16 cellular contexts compared by ENCODE assay signal in genomic region chr2:205768815-205769493, GRCh38.
DNase-seq lines count a peak whose midpoint lies in the region; ATAC-seq and TF ChIP-seq lines count a peak whose summit lies in the region.
"Had no signal": no experiment of that assay in that cellular context is flagged by ENCODE, and none has a peak within 500 bp of the region (broad histone marks: within the 10 kb centered on the region; RNA-seq: fewer than 3 reads in every experiment).

No MANE protein-coding gene starts in this region.

- H3K9me2 ChIP-seq in HCT116 (ENCODE audit: insufficient read depth): no peaks in the 10 kb centered on the region

- H3K9ac ChIP-seq in HCT116 (ENCODE audit: low read length): no peak overlapping the region

- H4K20me1 ChIP-seq in HCT116 (ENCODE audit: insufficient read depth): no peaks in the 10 kb centered on the region

- RAD21 ChIA-PET in HCT116 (lab: Charles Lee; ENCODE audit: low non-redundant PET in 1 of 2, low total read pairs in 2 of 2, uncharacterized antibody in 2 of 2, unreplicated experiment in 2 of 2): no interaction called here

- H3K4me2 ChIP-seq in HCT116 (ENCODE audit: low read length): peak overlapping the region; percentile 37; the same call in 1 of the 2 replicates

- no peaks in the 10 kb centered on the region for H3K9me3 ChIP-seq in HCT116 (ENCODE audit: control insufficient read depth in 1 of 2, insufficient read depth in 1 of 2, low read depth in 1 of 2, low read length in 2 of 2)
- H3K9me3 ChIP-seq in adrenal gland (replicated peaks in 1 of 3): no peaks in the 10 kb centered on the region

- H3K4me3 ChIP-seq in HCT116 (replicated peaks in 1 of 2; ENCODE audit: low read depth in 1 of 2, low read length in 2 of 2): no peak overlapping the region
- no peak overlapping the region for H3K4me3 ChIP-seq in skeletal muscle cell (ENCODE audit: low read depth, low read length)
- no peak overlapping the region for H3K4me3 ChIP-seq in adrenal gland

- TF ChIP-seq CTCF in HCT116 (IDR thresholded peaks at IDR 0.05 in 2 of 3, conservative IDR thresholded peaks at IDR 0.05 in 1 of 3; ENCODE audit: borderline replicate concordance in 1 of 3, insufficient read depth in 1 of 3, low read depth in 2 of 3, low read length in 2 of 3) (no peak), foreskin keratinocyte (conservative IDR thresholded peaks at IDR 0.05) (no peak), adrenal gland (IDR thresholded peaks at IDR 0.05) (no peak)

- TF ChIP-seq POLR2A in HCT116 (IDR thresholded peaks at IDR 0.05; ENCODE audit: borderline replicate concordance, extremely low read depth, insufficient read depth, insufficient read length): no peak
- TF ChIP-seq POLR2A in adrenal gland (IDR thresholded peaks at IDR 0.05): no peak

- H3K4me1 ChIP-seq in HCT116 (ENCODE audit: control insufficient read depth in 1 of 2, insufficient read depth in 2 of 2, low read length in 2 of 2) (peaks cover 9 to 25% of the 10 kb centered on the region in 2 experiments), foreskin keratinocyte (peaks cover 34% of the 10 kb centered on the region), adrenal gland (replicated peaks in 1 of 2) (no peaks in the 10 kb centered on the region)

- TF ChIP-seq RAD21 in HCT116 (IDR thresholded peaks at IDR 0.05; ENCODE audit: low read depth): no peak

- no TSS peak for BruUV-seq in HCT116 (replicated peaks; lab: Mats Ljungman, UMichigan)

- intact Hi-C loops in HCT116 (cut with micrococcal nuclease) (no loop called here), adrenal gland (cut with DNase I) (no loop called here)

- CTCF ChIA-PET in HCT116 (lab: Charles Lee): interaction anchor here (1.2 kb wide), 1 partner anchor 116 kb away, joined by 5 read pairs; no protein-coding TSS in a partner anchor

- POLR2A ChIA-PET in HCT116 (lab: Charles Lee): no interaction called here

- 69 to 96% (median 91%) methylated on average over 4 of the region's 4 CpGs for WGBS in adrenal gland, 4 donors

- no peak overlapping the region for H2AFZ ChIP-seq in HCT116 (ENCODE audit: low read depth, low read length, poor library complexity, severe bottlenecking)

- no peak for DNase-seq in HCT116 (ENCODE audit: low read depth, low spot score)
- peak; percentile 79 for DNase-seq in amniotic epithelial cell (ENCODE audit: low read depth)
- DNase-seq in foreskin keratinocyte: peak; percentile 50 to 65
- DNase-seq in skeletal muscle cell (ENCODE audit: low read depth): peak; percentile 72
- DNase-seq in hepatic stellate cell (ENCODE audit: low spot score): no peak
- DNase-seq in kidney glomerular epithelial cell (lab: John Stamatoyannopoulos, UW): no peak
- no peak for DNase-seq in adrenal gland
- DNase-seq: activated CD4-positive, alpha-beta T cell treated with anti-CD3 and anti-CD28 coated beads for 48 hours; activated T-cell treated with anti-CD3 and anti-CD28 coated beads, Interleukin-2, amount 50 U/mL, for 48 hours; aorta; effector CD4-positive, alpha-beta T cell; head of caudate nucleus; NCI-H1092; NCI-H2227 treated with DMSO at 0.1 percent for 48 hours; stimulated activated CD8-positive, alpha-beta memory T cell treated with anti-CD3 and anti-CD28 coated beads, Interleukin-4, amount 100 ng/mL, for 48 hours had no signal

- ATAC-seq in HCT116: 0 out of 2 replicates have a peak, but pooled peaks have one; percentile 21
- peak; percentile 34 for ATAC-seq in foreskin keratinocyte
- no peak for ATAC-seq in GM21360 (IDR thresholded peaks at IDR 0.05; ENCODE audit: unreplicated experiment)

- H3K36me3 ChIP-seq in HCT116 (ENCODE audit: control insufficient read depth in 1 of 2, insufficient read depth in 2 of 2, low read length in 2 of 2) (no peaks in the 10 kb centered on the region), adrenal gland (replicated peaks in 1 of 2) (peaks cover 0 to 70% of the 10 kb centered on the region in 2 donors)

- H3K27me3 ChIP-seq in HCT116 (ENCODE audit: insufficient read depth, low read length): peaks cover 8% of the 10 kb centered on the region; the same call in 1 of the 2 replicates
- H3K27me3 ChIP-seq in foreskin keratinocyte: no peaks in the 10 kb centered on the region
- no peaks in the 10 kb centered on the region for H3K27me3 ChIP-seq in adrenal gland

- H3K27ac ChIP-seq in HCT116 (ENCODE audit: low read depth, low read length) (no peak overlapping the region), foreskin keratinocyte (peak overlapping the region; percentile 47), adrenal gland (no peak overlapping the region)

- H3K79me2 ChIP-seq in HCT116 (ENCODE audit: insufficient read depth, low read length): no peaks in the 10 kb centered on the region

TF ChIP-seq in HCT116, 20 proteins besides CTCF, POLR2A, EP300 and RAD21:
- TF ChIP-seq ZFX (IDR thresholded peaks at IDR 0.05) (no peak), CEBPB (IDR thresholded peaks at IDR 0.05; ENCODE audit: low read depth) (no peak), EZH2phosphoT487 (IDR thresholded peaks at IDR 0.05; ENCODE audit: borderline replicate concordance) (no peak), SRF (IDR thresholded peaks at IDR 0.05; ENCODE audit: low read depth) (no peak), ZNF274 (IDR thresholded peaks at IDR 0.05; ENCODE audit: low read depth, low read length) (no peak), TCF7L2 (IDR thresholded peaks at IDR 0.05; ENCODE audit: borderline replicate concordance, extremely low read depth, insufficient read depth, insufficient read length) (no peak), SP1 (IDR thresholded peaks at IDR 0.05; ENCODE audit: low read depth) (no peak), ZBTB33 (IDR thresholded peaks at IDR 0.05; ENCODE audit: extremely low read depth, insufficient replicate concordance, low read length) (no peak)
TF ChIP-seq in HCT116: peak in this region for 0.

Comparison
In these comparisons a context has a peak if more than half of its experiments do, and no peak if none do; other contexts are left out.
1. DNase-seq: peak in amniotic epithelial cell (single experiment), foreskin keratinocyte (2 of 2) and skeletal muscle cell (single experiment); none in HCT116 (single experiment), hepatic stellate cell (single experiment), kidney glomerular epithelial cell (single experiment) and adrenal gland (0 of 7).